Comparison of ENCODE assay signal across 1 cellular context in genomic region chr11:128610765-128611617, GRCh38.
TF ChIP-seq lines count a peak whose summit lies in the region.

No MANE protein-coding gene starts in this region.

TF ChIP-seq in WTC11, 78 proteins besides CTCF, POLR2A, EP300 and RAD21 (continued from another document):
- TF ChIP-seq AFF4 (CRISPR knock-in tag; IDR thresholded peaks at IDR 0.05; ENCODE audit: borderline replicate concordance): no peak
- TF ChIP-seq, protein P1, sequence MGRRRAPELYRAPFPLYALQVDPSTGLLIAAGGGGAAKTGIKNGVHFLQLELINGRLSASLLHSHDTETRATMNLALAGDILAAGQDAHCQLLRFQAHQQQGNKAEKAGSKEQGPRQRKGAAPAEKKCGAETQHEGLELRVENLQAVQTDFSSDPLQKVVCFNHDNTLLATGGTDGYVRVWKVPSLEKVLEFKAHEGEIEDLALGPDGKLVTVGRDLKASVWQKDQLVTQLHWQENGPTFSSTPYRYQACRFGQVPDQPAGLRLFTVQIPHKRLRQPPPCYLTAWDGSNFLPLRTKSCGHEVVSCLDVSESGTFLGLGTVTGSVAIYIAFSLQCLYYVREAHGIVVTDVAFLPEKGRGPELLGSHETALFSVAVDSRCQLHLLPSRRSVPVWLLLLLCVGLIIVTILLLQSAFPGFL (CRISPR knock-in tag; IDR thresholded peaks at IDR 0.05; ENCODE audit: borderline replicate concordance): no peak
- TF ChIP-seq NR3C1 (CRISPR knock-in tag; conservative IDR thresholded peaks at IDR 0.05; ENCODE audit: low read depth): no peak
- TF ChIP-seq ESRRA (CRISPR knock-in tag; IDR thresholded peaks at IDR 0.05; ENCODE audit: borderline replicate concordance): no peak
